In the genomic region with DNA sequence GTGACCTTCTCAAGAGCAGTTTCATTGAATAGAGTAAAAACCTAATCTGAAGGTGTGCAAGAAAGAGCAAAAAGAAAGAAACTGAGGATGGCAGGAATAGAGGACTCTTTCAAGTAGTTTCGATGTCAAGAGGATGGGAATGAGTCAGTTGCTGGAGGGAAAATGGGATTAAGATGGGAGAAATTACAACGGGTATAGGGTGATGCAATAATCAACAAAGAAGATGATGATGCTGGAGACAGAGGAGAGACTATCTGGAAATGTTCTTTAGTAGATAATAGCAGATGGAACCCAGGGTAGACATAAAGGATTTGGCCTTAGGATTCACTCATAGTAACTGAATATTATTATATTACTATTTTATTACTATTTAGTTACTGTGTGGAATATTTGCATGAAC, we compare ENCODE assay signal across 26 cellular contexts.
"Had no signal": no experiment of that assay in that cellular context is flagged by ENCODE, and none has a peak within 500 bp of the region (broad histone marks: within the 10 kb centered on the region; RNA-seq: fewer than 3 reads in every experiment).

No MANE protein-coding gene starts in this region.

- H3K27ac ChIP-seq: hepatocyte, left ventricle myocardium inferior, ovary, right atrium auricular region, skin epidermis, suprapubic skin, thoracic aorta, tibial artery, upper lobe of right lung had no signal

- H3K9me3 Mint-ChIP-seq: memory B cell; naive thymus-derived CD4-positive, alpha-beta T cell; stimulated activated naive B cell treated with anti-CD40 and anti-IgM and Interleukin-4, amounts not matched to agents 10 μg/mL and 1 μg/mL and 100 μg/mL, for 72 hours; stimulated activated naive CD8-positive, alpha-beta T cell treated with anti-CD3 and anti-CD28 coated beads, Interleukin-15, Interleukin-2, amounts not matched to agents 100 ng/mL and 50 ng/mL, for 24 hours had no signal

- H3K4me2 ChIP-seq: hepatocyte had no signal

- H3K4me3 ChIP-seq: hepatocyte, left ventricle myocardium inferior, lung, mucosa of descending colon, ovary, right atrium auricular region, skin epidermis, suprapubic skin, thoracic aorta, tibial artery, upper lobe of right lung had no signal

- H3K4me1 ChIP-seq: left ventricle myocardium inferior, right atrium auricular region, suprapubic skin, tibial artery, upper lobe of right lung had no signal

- H3K27ac Mint-ChIP-seq: memory B cell; naive thymus-derived CD4-positive, alpha-beta T cell; natural killer cell treated with Interleukin-12 subunit alpha and Interleukin-12 subunit beta and Interleukin-15 and Interleukin-18, amount 100 ng/mL, for 72 hours; progenitor cell of endocrine pancreas; stimulated activated naive B cell treated with anti-CD40 and anti-IgM and Interleukin-4, amounts not matched to agents 10 μg/mL and 1 μg/mL and 100 μg/mL, for 72 hours; stimulated activated naive CD8-positive, alpha-beta T cell treated with anti-CD3 and anti-CD28 coated beads, Interleukin-15, Interleukin-2, amounts not matched to agents 100 ng/mL and 50 ng/mL, for 24 hours had no signal

- H3K36me3 ChIP-seq: left ventricle myocardium inferior, ovary, right atrium auricular region, suprapubic skin, thoracic aorta, tibial artery, upper lobe of right lung had no signal

- DNase-seq: islet precursor cell; left ventricle myocardium inferior; midbrain; mucosa of descending colon; naive thymus-derived CD4-positive, alpha-beta T cell; ovary; stimulated activated CD4-positive, alpha-beta T cell treated with anti-CD3 and anti-CD28 coated beads, Interleukin-12 subunit alpha, Interleukin-12 subunit beta, amount 100 ng/mL, for 4 hours; stimulated activated CD4-positive, alpha-beta T cell treated with anti-CD3 and anti-CD28 coated beads, Interleukin-15, amount 100 ng/mL, for 24 hours; stimulated activated CD4-positive, alpha-beta T cell treated with anti-CD3 and anti-CD28 coated beads, Interleukin-2, amount 100 ng/mL, for 24 hours; stimulated activated CD4-positive, alpha-beta T cell treated with anti-CD3 and anti-CD28 coated beads, Interleukin-4, amount 100 ng/mL, for 1 hour; stimulated activated naive B cell treated with anti-CD40 and anti-IgM and Interleukin-4, amounts not matched to agents 10 μg/mL and 1 μg/mL and 100 μg/mL, for 72 hours; tibial artery; trophoblast cell; upper lobe of right lung had no signal

- H2AFZ ChIP-seq: hepatocyte had no signal

- FAIRE-seq: urothelium cell line had no signal

- H3K27me3 Mint-ChIP-seq: memory B cell; naive thymus-derived CD4-positive, alpha-beta T cell; natural killer cell treated with Interleukin-12 subunit alpha and Interleukin-12 subunit beta and Interleukin-15 and Interleukin-18, amount 100 ng/mL, for 72 hours; progenitor cell of endocrine pancreas; stimulated activated naive B cell treated with anti-CD40 and anti-IgM and Interleukin-4, amounts not matched to agents 10 μg/mL and 1 μg/mL and 100 μg/mL, for 72 hours; stimulated activated naive CD8-positive, alpha-beta T cell treated with anti-CD3 and anti-CD28 coated beads, Interleukin-15, Interleukin-2, amounts not matched to agents 100 ng/mL and 50 ng/mL, for 24 hours had no signal

- H3K4me3 Mint-ChIP-seq: memory B cell; naive thymus-derived CD4-positive, alpha-beta T cell; natural killer cell treated with Interleukin-12 subunit alpha and Interleukin-12 subunit beta and Interleukin-15 and Interleukin-18, amount 100 ng/mL, for 72 hours; stimulated activated naive B cell treated with anti-CD40 and anti-IgM and Interleukin-4, amounts not matched to agents 10 μg/mL and 1 μg/mL and 100 μg/mL, for 72 hours; stimulated activated naive CD8-positive, alpha-beta T cell treated with anti-CD3 and anti-CD28 coated beads, Interleukin-15, Interleukin-2, amounts not matched to agents 100 ng/mL and 50 ng/mL, for 24 hours had no signal

- H3K9me3 ChIP-seq: left ventricle myocardium inferior, mucosa of descending colon, ovary, right atrium auricular region, suprapubic skin, thoracic aorta, tibial artery, upper lobe of right lung had no signal

- H3K4me1 Mint-ChIP-seq: memory B cell; naive thymus-derived CD4-positive, alpha-beta T cell; stimulated activated naive B cell treated with anti-CD40 and anti-IgM and Interleukin-4, amounts not matched to agents 10 μg/mL and 1 μg/mL and 100 μg/mL, for 72 hours had no signal

- H3K27me3 ChIP-seq: hepatocyte, ovary, right atrium auricular region, suprapubic skin, tibial artery, upper lobe of right lung had no signal

- H3K79me2 ChIP-seq: hepatocyte had no signal

- H3K36me3 Mint-ChIP-seq: memory B cell; naive thymus-derived CD4-positive, alpha-beta T cell; natural killer cell treated with Interleukin-12 subunit alpha and Interleukin-12 subunit beta and Interleukin-15 and Interleukin-18, amount 100 ng/mL, for 72 hours; stimulated activated naive B cell treated with anti-CD40 and anti-IgM and Interleukin-4, amounts not matched to agents 10 μg/mL and 1 μg/mL and 100 μg/mL, for 72 hours had no signal

- ATAC-seq: mucosa of descending colon; naive thymus-derived CD4-positive, alpha-beta T cell; natural killer cell treated with Interleukin-12 subunit alpha and Interleukin-12 subunit beta and Interleukin-15 and Interleukin-18, amount 100 ng/mL, for 72 hours; sciatic nerve; stimulated activated naive B cell treated with anti-CD40 and anti-IgM and Interleukin-4, amounts not matched to agents 10 μg/mL and 1 μg/mL and 100 μg/mL, for 72 hours; upper lobe of right lung had no signal
